ENCODE assay signal across 14 cellular contexts in the genomic region with DNA sequence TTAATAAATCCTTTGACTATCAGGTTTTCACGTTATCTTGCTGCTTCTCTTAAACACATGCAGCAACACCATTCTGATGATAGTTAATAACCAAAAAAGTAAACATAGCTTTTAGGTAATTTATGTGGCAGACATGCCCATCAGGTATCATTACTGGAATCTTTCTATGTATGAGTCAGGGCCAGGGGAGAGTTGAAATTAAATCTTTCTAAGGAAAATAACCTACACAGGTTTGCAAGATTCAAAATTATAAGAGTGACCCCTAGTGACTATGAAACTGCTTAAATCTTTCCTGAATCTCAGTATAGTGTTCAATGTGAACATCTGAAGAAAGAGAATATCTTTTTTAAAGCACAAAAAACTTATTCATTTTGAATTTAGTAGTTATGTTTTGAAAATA.
DNase-seq lines count a peak whose midpoint lies in the region; ATAC-seq and TF ChIP-seq lines count a peak whose summit lies in the region.
"Had no signal": no experiment of that assay in that cellular context is flagged by ENCODE, and none has a peak within 500 bp of the region (broad histone marks: within the 10 kb centered on the region; RNA-seq: fewer than 3 reads in every experiment).

No MANE protein-coding gene starts in this region.

- TF ChIP-seq EP300 in esophagus muscularis mucosa (IDR thresholded peaks at IDR 0.05) = no peak

- DNase-seq in LHCN-M2 (ENCODE audit: low read depth) (peak; percentile 66), cerebellar cortex (ENCODE audit: low spot score) (peak; percentile 2), left kidney (ENCODE audit: low read depth, low spot score) (peak; percentile 5), NOMO-1 (lab: John Stamatoyannopoulos, UW; ENCODE audit: unreplicated experiment in 2 of 2) (no peak), testis (no peak), esophagus muscularis mucosa (ENCODE audit: extremely low spot score) (no peak)
- DNase-seq: activated CD8-positive, alpha-beta memory T cell treated with anti-CD3 and anti-CD28 coated beads, Interleukin-2, amount 50 U/mL, for 4 hours; DND-41; left cardiac atrium; NCI-H1417 treated with DMSO at 0.1 percent for 48 hours; stimulated activated CD4-positive, alpha-beta T cell treated with anti-CD3 and anti-CD28 coated beads, Interleukin-4, amount 100 ng/mL, for 1 hour; stimulated activated naive CD8-positive, alpha-beta T cell treated with anti-CD3 and anti-CD28 coated beads, Interleukin-15, amount 100 ng/mL, for 72 hours had no signal

- no peaks in the 10 kb centered on the region for H3F3A ChIP-seq in DOHH2 (ENCODE audit: control insufficient read depth, insufficient read depth)

- H3K36me3 ChIP-seq in DOHH2 (ENCODE audit: control insufficient read depth, low read length) (no peaks in the 10 kb centered on the region), testis (ENCODE audit: low read depth, missing control alignments) (no peaks in the 10 kb centered on the region), esophagus muscularis mucosa (no peaks in the 10 kb centered on the region)

- H3K4me3 ChIP-seq in DOHH2 (ENCODE audit: low read length) (no peak overlapping the region), testis (no peak overlapping the region), esophagus muscularis mucosa (no peak overlapping the region)

- intact Hi-C loops in testis (cut with DNase I; ENCODE audit: low total_unique reads) (no loop called here), esophagus muscularis mucosa (cut with DNase I) (no loop called here)

- WGBS in testis, 2 donors = 82 to 87% methylated on average over 1 of the region's 1 CpG
- 82% methylated on average over 1 of the region's 1 CpG for WGBS in esophagus muscularis mucosa

- peaks cover 20% of the 10 kb centered on the region for H3K4me1 ChIP-seq in DOHH2 (ENCODE audit: control insufficient read depth, low read length)
- H3K4me1 ChIP-seq in testis = no peaks in the 10 kb centered on the region
- H3K4me1 ChIP-seq in esophagus muscularis mucosa = peaks cover 0 to 7% (median 2%) of the 10 kb centered on the region in 4 donors

- no peaks in the 10 kb centered on the region for H3K79me2 ChIP-seq in DOHH2 (ENCODE audit: control insufficient read depth, low read length)

- H3K27me3 ChIP-seq in DOHH2 (ENCODE audit: control insufficient read depth, low read length) = no peaks in the 10 kb centered on the region
- H3K27me3 ChIP-seq in testis = no peaks in the 10 kb centered on the region
- no peaks in the 10 kb centered on the region for H3K27me3 ChIP-seq in esophagus muscularis mucosa

- H3K27ac ChIP-seq in DOHH2 (ENCODE audit: low read depth, low read length) = no peak overlapping the region
- H3K27ac ChIP-seq in testis = no peak overlapping the region
- no peak overlapping the region for H3K27ac ChIP-seq in esophagus muscularis mucosa (replicated peaks in 1 of 4)

- TF ChIP-seq CTCF in DOHH2 (IDR thresholded peaks at IDR 0.05; ENCODE audit: low read depth, low read length, poor library complexity, severe bottlenecking) = peak; percentile 24
- TF ChIP-seq CTCF in testis (IDR thresholded peaks at IDR 0.05) = no peak
- TF ChIP-seq CTCF in esophagus muscularis mucosa (IDR thresholded peaks at IDR 0.05) = no peak

- no peaks in the 10 kb centered on the region for H3K9me2 ChIP-seq in DOHH2 (replicated peaks; ENCODE audit: control insufficient read depth, low read length)

- no peak for TF ChIP-seq POLR2A in testis (IDR thresholded peaks at IDR 0.05)
- TF ChIP-seq POLR2A in esophagus muscularis mucosa (IDR thresholded peaks at IDR 0.05; ENCODE audit: low read depth) = no peak

- no peaks in the 10 kb centered on the region for H4K20me1 ChIP-seq in DOHH2 (ENCODE audit: control insufficient read depth, insufficient read depth, low read depth, low read length)

- H3K9me3 ChIP-seq in DOHH2 (ENCODE audit: control insufficient read depth, insufficient read depth, low read length) (no peaks in the 10 kb centered on the region), testis (no peaks in the 10 kb centered on the region), esophagus muscularis mucosa (no peaks in the 10 kb centered on the region)

- H3K4me2 ChIP-seq in DOHH2 (ENCODE audit: low read length) = no peak overlapping the region

- no peak for ATAC-seq in HG03039 (IDR thresholded peaks at IDR 0.05; ENCODE audit: unreplicated experiment)
- ATAC-seq: stimulated activated naive CD8-positive, alpha-beta T cell treated with anti-CD3 and anti-CD28 coated beads, Interleukin-15, amount 100 ng/mL, for 72 hours had no signal

Comparison
In these comparisons a context has a peak if more than half of its experiments do, and no peak if none do; other contexts are left out.
1. DNase-seq: peak in LHCN-M2 (single experiment), cerebellar cortex (single experiment) and left kidney (single experiment); none in NOMO-1 (0 of 2), testis (single experiment) and esophagus muscularis mucosa (single experiment).